Comparison of ENCODE assay signal across 9 cellular contexts in genomic region chr1:79193211-79194079, GRCh38.
A peak's percentile ranks its signal among the peaks of the same experiment; 100 is the strongest.
DNase-seq lines count a peak whose midpoint lies in the region; ATAC-seq and TF ChIP-seq lines count a peak whose summit lies in the region.
"Had no signal": no experiment of that assay in that cellular context is flagged by ENCODE, and none has a peak within 500 bp of the region (broad histone marks: within the 10 kb centered on the region; RNA-seq: fewer than 3 reads in every experiment).

No MANE protein-coding gene starts in this region.

- no TSS peak for BruUV-seq in OCI-LY7 (replicated peaks; lab: Mats Ljungman, UMichigan)

- no peaks in the 10 kb centered on the region for H4K20me1 ChIP-seq in OCI-LY7 (ENCODE audit: insufficient read depth, low read length)

- CTCF ChIA-PET in OCI-LY7 (lab: Charles Lee; ENCODE audit: unreplicated experiment): no interaction called here
- CTCF ChIA-PET in activated CD4-positive, alpha-beta memory T cell treated with anti-CD3 and anti-CD28 coated beads, Interleukin-2, amount 10 ng/mL, durations not matched to agents 7 days and 5 days (lab: Charles Lee): no interaction called here

- no peaks in the 10 kb centered on the region for H3K36me3 Mint-ChIP-seq in activated CD4-positive, alpha-beta memory T cell treated with anti-CD3 and anti-CD28 coated beads, Interleukin-2, amount 10 ng/mL, durations not matched to agents 7 days and 5 days (ENCODE audit: low read depth)

- no peak overlapping the region for H2AFZ ChIP-seq in OCI-LY7 (ENCODE audit: low read length)

- no peaks in the 10 kb centered on the region for H3K9me2 ChIP-seq in OCI-LY7 (ENCODE audit: insufficient read depth, low read length)

- no peak overlapping the region for H3K4me3 Mint-ChIP-seq in activated CD4-positive, alpha-beta memory T cell treated with anti-CD3 and anti-CD28 coated beads, Interleukin-2, amount 10 ng/mL, durations not matched to agents 7 days and 5 days

- peaks cover 1% of the 10 kb centered on the region for H3K4me1 Mint-ChIP-seq in activated CD4-positive, alpha-beta memory T cell treated with anti-CD3 and anti-CD28 coated beads, Interleukin-2, amount 10 ng/mL, durations not matched to agents 7 days and 5 days

- intact Hi-C loops in OCI-LY7 (cut with micrococcal nuclease; ENCODE audit: unreplicated experiment): no loop called here

- H3K36me3 ChIP-seq in OCI-LY7 (ENCODE audit: insufficient read depth, low read length): no peaks in the 10 kb centered on the region
- H3K36me3 ChIP-seq: neutrophil had no signal

- H3K9me3 Mint-ChIP-seq in activated CD4-positive, alpha-beta memory T cell treated with anti-CD3 and anti-CD28 coated beads, Interleukin-2, amount 10 ng/mL, durations not matched to agents 7 days and 5 days: no peaks in the 10 kb centered on the region

- no peak overlapping the region for H3K4me3 ChIP-seq in OCI-LY7 (ENCODE audit: low read depth, low read length, poor library complexity, severe bottlenecking)

- no peaks in the 10 kb centered on the region for H3K9me3 ChIP-seq in OCI-LY7 (ENCODE audit: low read length)
- H3K9me3 ChIP-seq: neutrophil had no signal

- no peak for TF ChIP-seq CTCF in OCI-LY7 (conservative IDR thresholded peaks at IDR 0.05; ENCODE audit: low read length)

- DNase-seq in OCI-LY7 (ENCODE audit: low spot score) (peak; percentile 7), kidney glomerular epithelial cell (lab: John Stamatoyannopoulos, UW) (peak; percentile 42), NCI-H187 (lab: John Stamatoyannopoulos, UW) (no peak), globus pallidus (ENCODE audit: low spot score) (no peak), ureter (ENCODE audit: low spot score) (no peak)
- DNase-seq in activated CD4-positive, alpha-beta memory T cell treated with anti-CD3 and anti-CD28 coated beads, Interleukin-2, amount 10 ng/mL, durations not matched to agents 7 days and 5 days: no peak

- no peak overlapping the region for H3K4me2 ChIP-seq in OCI-LY7 (ENCODE audit: low read length)

- H3K4me1 ChIP-seq in OCI-LY7 (ENCODE audit: insufficient read depth, low read length, poor library complexity, severe bottlenecking): no peaks in the 10 kb centered on the region

- H3K79me2 ChIP-seq in OCI-LY7 (ENCODE audit: insufficient read depth, low read depth, low read length): no peaks in the 10 kb centered on the region

- ATAC-seq in GM18873 (IDR thresholded peaks at IDR 0.05; ENCODE audit: low FRiP score, unreplicated experiment) (peak; percentile 41), HG02798 (IDR thresholded peaks at IDR 0.05; ENCODE audit: poor library complexity, unreplicated experiment) (peak; percentile 55)

- H3K27ac ChIP-seq in OCI-LY7 (ENCODE audit: low read depth, low read length, poor library complexity, severe bottlenecking): no peak overlapping the region
- H3K27ac ChIP-seq: neutrophil had no signal

- POLR2A ChIA-PET in OCI-LY7 (lab: Charles Lee): interaction anchor here (1.2 kb wide), 1 partner anchor 10 kb away, joined by 3 read pairs; no protein-coding TSS in a partner anchor
- POLR2A ChIA-PET in activated CD4-positive, alpha-beta memory T cell treated with anti-CD3 and anti-CD28 coated beads, Interleukin-2, amount 10 ng/mL, durations not matched to agents 7 days and 5 days (lab: Charles Lee): no interaction called here

- H3K27ac Mint-ChIP-seq in activated CD4-positive, alpha-beta memory T cell treated with anti-CD3 and anti-CD28 coated beads, Interleukin-2, amount 10 ng/mL, durations not matched to agents 7 days and 5 days: no peak overlapping the region

- H3K27me3 Mint-ChIP-seq in activated CD4-positive, alpha-beta memory T cell treated with anti-CD3 and anti-CD28 coated beads, Interleukin-2, amount 10 ng/mL, durations not matched to agents 7 days and 5 days: no peaks in the 10 kb centered on the region

Comparison
In these comparisons a context has a peak if more than half of its experiments do, and no peak if none do; other contexts are left out.
1. DNase-seq: peak in OCI-LY7 (single experiment) and kidney glomerular epithelial cell (single experiment); none in NCI-H187 (0 of 2), globus pallidus (single experiment), activated CD4-positive, alpha-beta memory T cell treated with anti-CD3 and anti-CD28 coated beads, Interleukin-2, amount 10 ng/mL, durations not matched to agents 7 days and 5 days (single experiment) and ureter (single experiment).